In the genomic region with DNA sequence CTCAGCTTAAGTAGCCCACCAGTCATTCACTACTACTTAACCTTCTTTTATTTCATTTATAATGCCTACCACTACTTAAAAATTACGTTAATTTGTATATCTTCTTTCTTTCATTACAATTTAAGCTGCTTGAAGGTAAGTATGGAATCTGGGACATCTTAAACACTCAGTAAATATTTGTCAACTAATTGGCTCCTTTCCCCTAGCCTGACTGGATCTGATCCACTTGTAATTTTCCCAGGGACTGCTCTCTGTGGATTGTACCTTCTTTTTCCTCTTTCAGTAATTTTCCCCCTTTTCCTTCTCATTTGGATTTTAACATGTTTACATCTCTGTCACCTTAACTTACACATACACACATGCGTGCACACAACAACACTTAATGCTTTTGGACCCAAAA, we compare ENCODE assay signal across 12 cellular contexts.
DNase-seq lines count a peak whose midpoint lies in the region; ATAC-seq and TF ChIP-seq lines count a peak whose summit lies in the region.
"Had no signal": no experiment of that assay in that cellular context is flagged by ENCODE, and none has a peak within 500 bp of the region (broad histone marks: within the 10 kb centered on the region; RNA-seq: fewer than 3 reads in every experiment).

No MANE protein-coding gene starts in this region.

- no peaks in the 10 kb centered on the region for H3F3A ChIP-seq in GM23338 (replicated peaks; ENCODE audit: low read depth)

- H3K36me3 Mint-ChIP-seq in GM23338 (ENCODE audit: low read depth), result peaks cover 16% of the 10 kb centered on the region; the same call in 2 of the 3 replicates
- peaks cover 13% of the 10 kb centered on the region for H3K36me3 Mint-ChIP-seq in activated naive CD4-positive, alpha-beta T cell treated with anti-CD3 and anti-CD28 coated beads, Interleukin-2, amount 10 ng/mL, durations not matched to agents 7 days and 5 days

- H3K9me3 ChIP-seq in left lung (no peaks in the 10 kb centered on the region), subcutaneous abdominal adipose tissue (ENCODE audit: control insufficient read depth in 5 of 5, low read length in 5 of 5) (no peaks in the 10 kb centered on the region)
- H3K9me3 ChIP-seq: Caco-2 had no signal

- no peak for DNase-seq in GM23338 (ENCODE audit: low spot score)
- no peak for DNase-seq in left lung
- no peak for DNase-seq in activated naive CD4-positive, alpha-beta T cell treated with anti-CD3 and anti-CD28 coated beads, Interleukin-2, amount 10 ng/mL, durations not matched to agents 7 days and 5 days
- DNase-seq in anterior cingulate cortex (lab: John Stamatoyannopoulos, UW), result no peak
- DNase-seq in DMS79 (lab: John Stamatoyannopoulos, UW), result no peak
- DNase-seq: Caco-2; CD8-positive, alpha-beta memory T cell had no signal

- H3K4me3 ChIP-seq in GM23338 (no peak overlapping the region), left lung (no peak overlapping the region), subcutaneous abdominal adipose tissue (ENCODE audit: low read depth in 1 of 5, low read length in 5 of 5) (no peak overlapping the region)

- H3K27me3 ChIP-seq in GM23338 (ENCODE audit: insufficient read depth) (no peaks in the 10 kb centered on the region), left lung (no peaks in the 10 kb centered on the region), subcutaneous abdominal adipose tissue (ENCODE audit: control insufficient read depth in 5 of 5, insufficient read depth in 4 of 5, low read length in 5 of 5) (no peaks in the 10 kb centered on the region)

- intact Hi-C loops in left lung (cut with DNase I), result loop anchor here in 1 of 2 donors (5.0 kb wide), 1 partner anchor 150 kb away; no protein-coding TSS in a partner anchor

- H3K4me2 ChIP-seq in GM23338, result no peak overlapping the region

- H3K4me1 ChIP-seq in GM23338 (ENCODE audit: insufficient read depth) (no peaks in the 10 kb centered on the region), left lung (peaks cover 4 to 15% of the 10 kb centered on the region in 2 donors), subcutaneous abdominal adipose tissue (ENCODE audit: control insufficient read depth in 5 of 5, insufficient read depth in 5 of 5, low read length in 5 of 5) (peaks cover 0 to 9% (median 4%) of the 10 kb centered on the region in 5 donors)
- H3K4me1 ChIP-seq: Caco-2 had no signal

- CTCF ChIA-PET in activated naive CD4-positive, alpha-beta T cell treated with anti-CD3 and anti-CD28 coated beads, Interleukin-2, amount 10 ng/mL, durations not matched to agents 7 days and 5 days (lab: Charles Lee), result interaction anchor here (1.0 to 1.4 kb wide), 6 partner anchors 9 to 1090 kb away, joined by 3 to 4 read pairs (median 3); a partner anchor contains a TSS

- no peaks in the 10 kb centered on the region for H3K27me3 Mint-ChIP-seq in GM23338 (ENCODE audit: insufficient read depth, low read depth, poor library complexity)
- no peaks in the 10 kb centered on the region for H3K27me3 Mint-ChIP-seq in activated naive CD4-positive, alpha-beta T cell treated with anti-CD3 and anti-CD28 coated beads, Interleukin-2, amount 10 ng/mL, durations not matched to agents 7 days and 5 days
- H3K27me3 Mint-ChIP-seq: CD8-positive, alpha-beta memory T cell; IgD-negative memory B cell had no signal

- peaks cover 8% of the 10 kb centered on the region; the same call in 1 of the 2 replicates for H3K36me3 ChIP-seq in GM23338 (ENCODE audit: insufficient read depth)
- peaks cover 3 to 55% of the 10 kb centered on the region in 2 donors for H3K36me3 ChIP-seq in left lung
- H3K36me3 ChIP-seq in subcutaneous abdominal adipose tissue (ENCODE audit: control insufficient read depth in 5 of 5, insufficient read depth in 5 of 5, low read length in 5 of 5), result peaks cover 34 to 57% (median 43%) of the 10 kb centered on the region in 5 donors

- H4K20me1 ChIP-seq in GM23338 (replicated peaks; ENCODE audit: insufficient read depth), result no peaks in the 10 kb centered on the region

- TF ChIP-seq CTCF in 22Rv1 (IDR thresholded peaks at IDR 0.05) (no peak), GM23338 (conservative IDR thresholded peaks at IDR 0.05; ENCODE audit: low read depth in 2 of 2) (no peak), left lung (IDR thresholded peaks at IDR 0.05) (no peak)

- H3K27ac Mint-ChIP-seq in GM23338, result no peak overlapping the region
- H3K27ac Mint-ChIP-seq in activated naive CD4-positive, alpha-beta T cell treated with anti-CD3 and anti-CD28 coated beads, Interleukin-2, amount 10 ng/mL, durations not matched to agents 7 days and 5 days, result no peak overlapping the region
- H3K27ac Mint-ChIP-seq: CD14-positive monocyte; CD8-positive, alpha-beta memory T cell; IgD-negative memory B cell had no signal

- H3K9me2 ChIP-seq in GM23338 (ENCODE audit: insufficient read depth), result no peaks in the 10 kb centered on the region

- ATAC-seq in GM23338 (no peak), left lung (peak; percentile 73)
- ATAC-seq: HCT116 had no signal

- H3K9me3 Mint-ChIP-seq in GM23338, result peaks cover 13% of the 10 kb centered on the region; the same call in 2 of the 3 replicates
- H3K9me3 Mint-ChIP-seq in activated naive CD4-positive, alpha-beta T cell treated with anti-CD3 and anti-CD28 coated beads, Interleukin-2, amount 10 ng/mL, durations not matched to agents 7 days and 5 days, result no peaks in the 10 kb centered on the region
- H3K9me3 Mint-ChIP-seq: CD8-positive, alpha-beta memory T cell; IgD-negative memory B cell had no signal

- H2AFZ ChIP-seq in GM23338, result no peak overlapping the region

- H3K9ac ChIP-seq in subcutaneous abdominal adipose tissue (ENCODE audit: low read length in 5 of 5), result no peak overlapping the region

- H3K4me1 Mint-ChIP-seq in GM23338, result no peaks in the 10 kb centered on the region
- no peaks in the 10 kb centered on the region for H3K4me1 Mint-ChIP-seq in activated naive CD4-positive, alpha-beta T cell treated with anti-CD3 and anti-CD28 coated beads, Interleukin-2, amount 10 ng/mL, durations not matched to agents 7 days and 5 days
- H3K4me1 Mint-ChIP-seq: CD14-positive monocyte; CD8-positive, alpha-beta memory T cell; IgD-negative memory B cell had no signal

- H3K79me2 ChIP-seq in GM23338 (replicated peaks; ENCODE audit: insufficient read depth), result no peaks in the 10 kb centered on the region

- H3K4me3 Mint-ChIP-seq in GM23338, result no peak overlapping the region
- no peak overlapping the region for H3K4me3 Mint-ChIP-seq in activated naive CD4-positive, alpha-beta T cell treated with anti-CD3 and anti-CD28 coated beads, Interleukin-2, amount 10 ng/mL, durations not matched to agents 7 days and 5 days
- H3K4me3 Mint-ChIP-seq: CD14-positive monocyte; CD8-positive, alpha-beta memory T cell; IgD-negative memory B cell had no signal

- 0 out of 2 replicates have a peak overlapping the region, but pooled peaks have one; percentile 4 for H3K27ac ChIP-seq in 22Rv1
- H3K27ac ChIP-seq in GM23338 (ENCODE audit: low read depth), result 0 out of 2 replicates have a peak overlapping the region, but pooled peaks have one; percentile 45
- peak overlapping the region; percentile 21 to 45 for H3K27ac ChIP-seq in left lung
- H3K27ac ChIP-seq in subcutaneous abdominal adipose tissue (ENCODE audit: low read depth, low read length), result peak overlapping the region; percentile 28

TF ChIP-seq in GM23338, 12 proteins besides CTCF, POLR2A, EP300 and RAD21 (continues in another document):
- no peak for TF ChIP-seq STAT1 (IDR thresholded peaks at IDR 0.05; ENCODE audit: unreplicated experiment)
- no peak for TF ChIP-seq NANOG (IDR thresholded peaks at IDR 0.05; ENCODE audit: borderline replicate concordance)
- no peak for TF ChIP-seq EZH2phosphoT487 (IDR thresholded peaks at IDR 0.05; ENCODE audit: unreplicated experiment)
- TF ChIP-seq JUNB (IDR thresholded peaks at IDR 0.05; ENCODE audit: unreplicated experiment), result no peak
- no peak for TF ChIP-seq EZH2 (IDR thresholded peaks at IDR 0.05; ENCODE audit: low read depth, unreplicated experiment)
- no peak for TF ChIP-seq POLR2AphosphoS5 (IDR thresholded peaks at IDR 0.05; ENCODE audit: low read depth)
- no peak for TF ChIP-seq ZNF331 (CRISPR knock-in tag; IDR thresholded peaks at IDR 0.05; ENCODE audit: low read depth)
- no peak for TF ChIP-seq CREB1 (CRISPR knock-in tag; IDR thresholded peaks at IDR 0.05; ENCODE audit: low read depth)
- TF ChIP-seq, protein P1, sequence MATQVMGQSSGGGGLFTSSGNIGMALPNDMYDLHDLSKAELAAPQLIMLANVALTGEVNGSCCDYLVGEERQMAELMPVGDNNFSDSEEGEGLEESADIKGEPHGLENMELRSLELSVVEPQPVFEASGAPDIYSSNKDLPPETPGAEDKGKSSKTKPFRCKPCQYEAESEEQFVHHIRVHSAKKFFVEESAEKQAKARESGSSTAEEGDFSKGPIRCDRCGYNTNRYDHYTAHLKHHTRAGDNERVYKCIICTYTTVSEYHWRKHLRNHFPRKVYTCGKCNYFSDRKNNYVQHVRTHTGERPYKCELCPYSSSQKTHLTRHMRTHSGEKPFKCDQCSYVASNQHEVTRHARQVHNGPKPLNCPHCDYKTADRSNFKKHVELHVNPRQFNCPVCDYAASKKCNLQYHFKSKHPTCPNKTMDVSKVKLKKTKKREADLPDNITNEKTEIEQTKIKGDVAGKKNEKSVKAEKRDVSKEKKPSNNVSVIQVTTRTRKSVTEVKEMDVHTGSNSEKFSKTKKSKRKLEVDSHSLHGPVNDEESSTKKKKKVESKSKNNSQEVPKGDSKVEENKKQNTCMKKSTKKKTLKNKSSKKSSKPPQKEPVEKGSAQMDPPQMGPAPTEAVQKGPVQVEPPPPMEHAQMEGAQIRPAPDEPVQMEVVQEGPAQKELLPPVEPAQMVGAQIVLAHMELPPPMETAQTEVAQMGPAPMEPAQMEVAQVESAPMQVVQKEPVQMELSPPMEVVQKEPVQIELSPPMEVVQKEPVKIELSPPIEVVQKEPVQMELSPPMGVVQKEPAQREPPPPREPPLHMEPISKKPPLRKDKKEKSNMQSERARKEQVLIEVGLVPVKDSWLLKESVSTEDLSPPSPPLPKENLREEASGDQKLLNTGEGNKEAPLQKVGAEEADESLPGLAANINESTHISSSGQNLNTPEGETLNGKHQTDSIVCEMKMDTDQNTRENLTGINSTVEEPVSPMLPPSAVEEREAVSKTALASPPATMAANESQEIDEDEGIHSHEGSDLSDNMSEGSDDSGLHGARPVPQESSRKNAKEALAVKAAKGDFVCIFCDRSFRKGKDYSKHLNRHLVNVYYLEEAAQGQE (IDR thresholded peaks at IDR 0.05; ENCODE audit: unreplicated experiment), result no peak
